In genomic region chr18:39460136-39460535, GRCh38 we compare ENCODE assay signal across 14 cellular contexts.
DNase-seq lines count a peak whose midpoint lies in the region; ATAC-seq and TF ChIP-seq lines count a peak whose summit lies in the region.
"Had no signal": no experiment of that assay in that cellular context is flagged by ENCODE, and none has a peak within 500 bp of the region (broad histone marks: within the 10 kb centered on the region; RNA-seq: fewer than 3 reads in every experiment).

No MANE protein-coding gene starts in this region.

- no peak overlapping the region for H2BK120ac ChIP-seq in mesenchymal stem cell (ENCODE audit: low read depth, low read length)

- H3K27me3 ChIP-seq in mesenchymal stem cell (ENCODE audit: control insufficient read depth in 1 of 2, insufficient read depth in 1 of 2, low read length in 2 of 2): no peaks in the 10 kb centered on the region
- H3K27me3 ChIP-seq: BLaER1 treated with 17β-estradiol and CSF1 and Interleukin-3, amounts not matched to agents 10 nM and 100 nM had no signal

- H3K9me3 ChIP-seq in mesenchymal stem cell (ENCODE audit: control insufficient read depth, low read length): no peaks in the 10 kb centered on the region

- H3K27ac ChIP-seq in mesenchymal stem cell (ENCODE audit: low read length, poor library complexity, severe bottlenecking): no peak overlapping the region
- H3K27ac ChIP-seq: 22Rv1; BLaER1 treated with 17β-estradiol and CSF1 and Interleukin-3, amounts not matched to agents 10 nM and 100 nM had no signal

- no peak overlapping the region for H2BK12ac ChIP-seq in mesenchymal stem cell (ENCODE audit: low read length in 2 of 2)

- no peak overlapping the region for H2AK5ac ChIP-seq in mesenchymal stem cell (ENCODE audit: low read length, severe bottlenecking)

- TF ChIP-seq CTCF in astrocyte of the spinal cord (IDR thresholded peaks at IDR 0.05; ENCODE audit: low read depth, low read length): no peak

- no peak overlapping the region for H2BK15ac ChIP-seq in mesenchymal stem cell (ENCODE audit: low read depth, poor library complexity, severe bottlenecking)

- no peaks in the 10 kb centered on the region for H3K36me3 ChIP-seq in mesenchymal stem cell (ENCODE audit: control insufficient read depth in 1 of 2, insufficient read depth in 2 of 2, low read depth in 1 of 2, low read length in 2 of 2)
- H3K36me3 ChIP-seq: BLaER1 treated with 17β-estradiol and CSF1 and Interleukin-3, amounts not matched to agents 10 nM and 100 nM had no signal

- in situ Hi-C loops in astrocyte of the spinal cord (cut with HindIII; ENCODE audit: low sequenced_read_pairs) (no loop called here), ACHN (cut with HindIII; ENCODE audit: low pct_ligation_motif_present, low pct_unique_long_range_greater_than_20kb, low sequenced_read_pairs) (no loop called here)

- no peak overlapping the region for H3K4me3 ChIP-seq in astrocyte of the spinal cord (ENCODE audit: low read depth, low read length)
- no peak overlapping the region for H3K4me3 ChIP-seq in mesenchymal stem cell (ENCODE audit: insufficient read depth in 1 of 2, low read depth in 1 of 2, low read length in 2 of 2)
- H3K4me3 ChIP-seq: BLaER1 treated with 17β-estradiol and CSF1 and Interleukin-3, amounts not matched to agents 10 nM and 100 nM; GM12878 had no signal

- no peak overlapping the region for H3K14ac ChIP-seq in mesenchymal stem cell (ENCODE audit: low read length in 2 of 2)

- H3K18ac ChIP-seq in mesenchymal stem cell (ENCODE audit: low read depth in 1 of 2, low read length in 2 of 2): no peak overlapping the region

- DNase-seq in NCI-H2107 treated with DMSO at 0.1 percent for 48 hours (lab: John Stamatoyannopoulos, UW; ENCODE audit: unreplicated experiment) (peak; percentile 46), NCI-H2107 (lab: John Stamatoyannopoulos, UW) (no peak), astrocyte of the spinal cord (ENCODE audit: low read depth, low spot score) (peak; percentile 23), mesenchymal stem cell (peak; percentile 14), ACHN (no peak)
- DNase-seq in activated CD4-positive, alpha-beta T cell treated with anti-CD3 and anti-CD28 coated beads, Interleukin-2, amount 50 U/mL, for 1 hour: no peak
- DNase-seq in activated CD4-positive, alpha-beta T cell treated with anti-CD3 and anti-CD28 coated beads for 48 hours: no peak
- DNase-seq: CD4-positive, CD25-positive, alpha-beta regulatory T cell; DMS 273 treated with DMSO at 0.1 percent for 48 hours had no signal

- H3K4ac ChIP-seq in mesenchymal stem cell (ENCODE audit: low read depth in 1 of 2, low read length in 2 of 2): no peak overlapping the region

- H4K91ac ChIP-seq in mesenchymal stem cell (ENCODE audit: low read length): no peak overlapping the region

- no peak overlapping the region for H3K4me2 ChIP-seq in mesenchymal stem cell (ENCODE audit: low read length, poor library complexity, severe bottlenecking)
- H3K4me2 ChIP-seq: BLaER1 treated with 17β-estradiol and CSF1 and Interleukin-3, amounts not matched to agents 10 nM and 100 nM had no signal

- no peak overlapping the region for H2BK5ac ChIP-seq in mesenchymal stem cell (ENCODE audit: low read depth, low read length, poor library complexity, severe bottlenecking)

- ATAC-seq in HG03175 (IDR thresholded peaks at IDR 0.05; ENCODE audit: unreplicated experiment): no peak
- ATAC-seq: GM12878, HCT116 had no signal

- no peaks in the 10 kb centered on the region for H3K4me1 ChIP-seq in mesenchymal stem cell (ENCODE audit: control insufficient read depth, insufficient read depth, low read depth, low read length)
- H3K4me1 ChIP-seq: BLaER1 treated with 17β-estradiol and CSF1 and Interleukin-3, amounts not matched to agents 10 nM and 100 nM had no signal

- no peak overlapping the region for H3K9ac ChIP-seq in mesenchymal stem cell (ENCODE audit: low read length)
- H3K9ac ChIP-seq: BLaER1 treated with 17β-estradiol and CSF1 and Interleukin-3, amounts not matched to agents 10 nM and 100 nM had no signal

- H2AFZ ChIP-seq in mesenchymal stem cell (ENCODE audit: low read depth, low read length): no peak overlapping the region

- no peaks in the 10 kb centered on the region for H3K79me1 ChIP-seq in mesenchymal stem cell (replicated peaks; ENCODE audit: low read length, poor library complexity, severe bottlenecking)

- H4K8ac ChIP-seq in mesenchymal stem cell (ENCODE audit: low read length): no peak overlapping the region

- no peak overlapping the region for H3K23ac ChIP-seq in mesenchymal stem cell (ENCODE audit: low read length in 2 of 2)

Comparison
In these comparisons a context has a peak if more than half of its experiments do, and no peak if none do; other contexts are left out.
1. DNase-seq: peak in NCI-H2107 treated with DMSO at 0.1 percent for 48 hours (single experiment), astrocyte of the spinal cord (single experiment) and mesenchymal stem cell (single experiment); none in NCI-H2107 (single experiment), activated CD4-positive, alpha-beta T cell treated with anti-CD3 and anti-CD28 coated beads, Interleukin-2, amount 50 U/mL, for 1 hour (single experiment), activated CD4-positive, alpha-beta T cell treated with anti-CD3 and anti-CD28 coated beads for 48 hours (single experiment) and ACHN (single experiment).